In the genomic region with DNA sequence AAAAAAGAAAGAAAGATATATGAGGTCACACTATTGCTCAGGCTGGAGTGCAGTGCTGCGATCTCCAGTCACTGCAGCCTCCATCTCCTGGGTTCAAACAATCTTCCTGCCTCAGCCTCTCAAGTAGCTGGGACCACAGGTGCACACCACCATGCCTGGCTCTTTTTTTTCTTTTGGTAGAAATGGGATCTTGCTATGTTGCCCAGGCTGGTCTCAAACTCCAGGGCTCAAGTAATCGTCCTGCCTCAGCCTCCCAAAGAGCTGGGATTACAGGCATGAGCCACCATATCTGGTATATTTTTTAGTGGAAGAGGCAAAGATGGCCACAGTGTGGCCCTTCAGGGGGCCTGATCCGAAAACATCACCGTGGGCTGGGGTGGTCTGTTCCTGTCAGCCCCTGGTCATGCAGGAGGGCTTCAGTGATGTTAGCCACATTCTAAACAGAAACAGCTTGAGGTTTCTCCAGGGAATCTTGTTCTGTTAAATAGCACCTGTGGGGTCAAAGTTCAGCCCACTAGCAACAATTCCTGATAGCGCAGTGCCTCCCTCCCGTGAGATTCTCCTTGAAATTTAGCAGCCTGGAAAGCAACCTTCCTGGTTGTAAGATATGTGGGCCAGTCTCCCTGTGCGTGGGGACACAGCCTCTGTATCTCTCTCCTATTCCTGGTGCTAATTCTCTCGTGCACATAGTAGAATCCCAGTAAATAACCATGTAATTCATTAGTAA, we compare ENCODE assay signal across 17 cellular contexts.
"Had no signal": no experiment of that assay in that cellular context is flagged by ENCODE, and none has a peak within 500 bp of the region (broad histone marks: within the 10 kb centered on the region; RNA-seq: fewer than 3 reads in every experiment).

No MANE protein-coding gene starts in this region.

- H3K27ac ChIP-seq: gastroesophageal sphincter, left ventricle myocardium inferior, right lobe of liver, SK-N-MC, thyroid gland, uterus had no signal

- ATAC-seq: gastroesophageal sphincter; natural killer cell treated with Interleukin-12 subunit alpha and Interleukin-12 subunit beta and Interleukin-15 and Interleukin-18, amount 100 ng/mL, for 72 hours; right lobe of liver had no signal

- H3K9me3 Mint-ChIP-seq: activated naive CD4-positive, alpha-beta T cell treated with anti-CD3 and anti-CD28 coated beads, Interleukin-2, amount 50 U/mL, for 24 hours; memory B cell; natural killer cell treated with Interleukin-12 subunit alpha and Interleukin-12 subunit beta and Interleukin-15 and Interleukin-18, amount 100 ng/mL, for 72 hours had no signal

- H3K27ac Mint-ChIP-seq: activated naive CD4-positive, alpha-beta T cell treated with anti-CD3 and anti-CD28 coated beads, Interleukin-2, amount 50 U/mL, for 24 hours; memory B cell; natural killer cell treated with Interleukin-12 subunit alpha and Interleukin-12 subunit beta and Interleukin-15 and Interleukin-18, amount 100 ng/mL, for 72 hours had no signal

- H3K4me1 ChIP-seq: gastroesophageal sphincter, left ventricle myocardium inferior, right lobe of liver, thyroid gland, uterus had no signal

- DNase-seq: activated CD4-positive, alpha-beta T cell treated with anti-CD3 and anti-CD28 coated beads, Interleukin-2, amount 50 U/mL, for 4 hours; activated CD4-positive, CD25-positive, alpha-beta regulatory T cell treated with anti-CD3 and anti-CD28 coated beads, Interleukin-2, amount 50 U/mL, for 72 hours; activated T-cell treated with anti-CD3 and anti-CD28 coated beads, Interleukin-2, amount 50 U/mL, for 1 hour; dermis blood vessel endothelial cell; left ventricle myocardium inferior; nucleus accumbens; stimulated activated CD4-positive, alpha-beta T cell treated with anti-CD3 and anti-CD28 coated beads, Interleukin-12 subunit alpha, Interleukin-12 subunit beta, amount 100 ng/mL, for 4 hours; stimulated activated CD4-positive, alpha-beta T cell treated with anti-CD3 and anti-CD28 coated beads, Interleukin-2, amount 100 ng/mL, for 24 hours; T-helper 9 cell; thyroid gland; uterus had no signal

- H3K4me3 Mint-ChIP-seq: activated naive CD4-positive, alpha-beta T cell treated with anti-CD3 and anti-CD28 coated beads, Interleukin-2, amount 50 U/mL, for 24 hours; memory B cell; natural killer cell treated with Interleukin-12 subunit alpha and Interleukin-12 subunit beta and Interleukin-15 and Interleukin-18, amount 100 ng/mL, for 72 hours had no signal

- H3K27me3 Mint-ChIP-seq: activated naive CD4-positive, alpha-beta T cell treated with anti-CD3 and anti-CD28 coated beads, Interleukin-2, amount 50 U/mL, for 24 hours; memory B cell had no signal

- H3K36me3 Mint-ChIP-seq: activated naive CD4-positive, alpha-beta T cell treated with anti-CD3 and anti-CD28 coated beads, Interleukin-2, amount 50 U/mL, for 24 hours; memory B cell; natural killer cell treated with Interleukin-12 subunit alpha and Interleukin-12 subunit beta and Interleukin-15 and Interleukin-18, amount 100 ng/mL, for 72 hours had no signal

- H3K4me3 ChIP-seq: gastroesophageal sphincter, left ventricle myocardium inferior, right lobe of liver, SK-N-MC, thyroid gland, uterus had no signal

- H3K27me3 ChIP-seq: gastroesophageal sphincter, right lobe of liver, thyroid gland, uterus had no signal

- H3K36me3 ChIP-seq: gastroesophageal sphincter, left ventricle myocardium inferior, right lobe of liver, thyroid gland, uterus had no signal

- H3K4me1 Mint-ChIP-seq: activated naive CD4-positive, alpha-beta T cell treated with anti-CD3 and anti-CD28 coated beads, Interleukin-2, amount 50 U/mL, for 24 hours had no signal

- H3K9me3 ChIP-seq: gastroesophageal sphincter, left ventricle myocardium inferior, right lobe of liver, thyroid gland, uterus had no signal
